3 cellular contexts compared by ENCODE assay signal in genomic region chr14:49761839-49762551, GRCh38.
TF ChIP-seq lines count a peak whose summit lies in the region.

No MANE protein-coding gene starts in this region.

TF ChIP-seq in HepG2, 621 proteins besides CTCF, POLR2A, EP300 and RAD21 (continues in another document):
- TF ChIP-seq TCF7 (IDR thresholded peaks at IDR 0.05; ENCODE audit: low read depth) (peak; percentile 54), TBX3 (IDR thresholded peaks at IDR 0.05; ENCODE audit: borderline replicate concordance) (peak; percentile 32; the same call in 1 of the 2 replicates), ZNF350 (CRISPR knock-in tag; IDR thresholded peaks at IDR 0.05; ENCODE audit: borderline replicate concordance, low read depth) (0 out of 2 replicates have a peak, but pooled peaks have one; percentile 15), FOXA1 (IDR thresholded peaks at IDR 0.05) (no peak), FOXA1 (CRISPR knock-in tag; IDR thresholded peaks at IDR 0.05) (peak; percentile 69), MAX (IDR thresholded peaks at IDR 0.05) (peak; percentile 61), ZNF503 (CRISPR knock-in tag; IDR thresholded peaks at IDR 0.05) (no peak), AHDC1 (CRISPR knock-in tag; IDR thresholded peaks at IDR 0.05; ENCODE audit: borderline replicate concordance) (no peak), CREM (IDR thresholded peaks at IDR 0.05) (peak; percentile 26; the same call in 1 of the 2 replicates), CREM (CRISPR knock-in tag; IDR thresholded peaks at IDR 0.05) (no peak), ASH2L (IDR thresholded peaks at IDR 0.05; ENCODE audit: insufficient read length, low read depth, low read length) (peak; percentile 46), BCL6 (CRISPR knock-in tag; IDR thresholded peaks at IDR 0.05) (peak; percentile 75)

TF ChIP-seq in IMR-90, 13 proteins besides CTCF, POLR2A, EP300 and RAD21:
- TF ChIP-seq FOS (IDR thresholded peaks at IDR 0.05; ENCODE audit: low read depth, low read length) (no peak), BHLHE40 (IDR thresholded peaks at IDR 0.05; ENCODE audit: low read depth, low read length) (no peak), RFX5 (IDR thresholded peaks at IDR 0.05; ENCODE audit: low read depth, low read length) (no peak), SMC3 (IDR thresholded peaks at IDR 0.05; ENCODE audit: low read depth, low read length) (no peak), RCOR1 (IDR thresholded peaks at IDR 0.05; ENCODE audit: insufficient replicate concordance, low read length) (no peak), CEBPB (IDR thresholded peaks at IDR 0.05; ENCODE audit: low read depth, low read length) (no peak), MAZ (IDR thresholded peaks at IDR 0.05; ENCODE audit: borderline replicate concordance, low read depth, low read length) (no peak), ELK1 (IDR thresholded peaks at IDR 0.05; ENCODE audit: borderline replicate concordance, low read depth, low read length) (no peak), CHD1 (IDR thresholded peaks at IDR 0.05; ENCODE audit: low read depth, low read length) (no peak), MXI1 (IDR thresholded peaks at IDR 0.05; ENCODE audit: borderline replicate concordance, low read depth, low read length) (no peak)

TF ChIP-seq in H1, 55 proteins besides CTCF, POLR2A, EP300 and RAD21:
- TF ChIP-seq GTF2F1 (IDR thresholded peaks at IDR 0.05; ENCODE audit: borderline replicate concordance, low read depth, low read length) (no peak), TCF12 (IDR thresholded peaks at IDR 0.05; ENCODE audit: low read depth, low read length) (no peak), FOSL1 (IDR thresholded peaks at IDR 0.05; ENCODE audit: insufficient read depth, low read depth, low read length) (no peak), TBP (IDR thresholded peaks at IDR 0.05; ENCODE audit: low read depth, low read length) (no peak), CBX8 (IDR thresholded peaks at IDR 0.05; ENCODE audit: borderline replicate concordance, low read depth, low read length) (no peak)
